In the genomic region with DNA sequence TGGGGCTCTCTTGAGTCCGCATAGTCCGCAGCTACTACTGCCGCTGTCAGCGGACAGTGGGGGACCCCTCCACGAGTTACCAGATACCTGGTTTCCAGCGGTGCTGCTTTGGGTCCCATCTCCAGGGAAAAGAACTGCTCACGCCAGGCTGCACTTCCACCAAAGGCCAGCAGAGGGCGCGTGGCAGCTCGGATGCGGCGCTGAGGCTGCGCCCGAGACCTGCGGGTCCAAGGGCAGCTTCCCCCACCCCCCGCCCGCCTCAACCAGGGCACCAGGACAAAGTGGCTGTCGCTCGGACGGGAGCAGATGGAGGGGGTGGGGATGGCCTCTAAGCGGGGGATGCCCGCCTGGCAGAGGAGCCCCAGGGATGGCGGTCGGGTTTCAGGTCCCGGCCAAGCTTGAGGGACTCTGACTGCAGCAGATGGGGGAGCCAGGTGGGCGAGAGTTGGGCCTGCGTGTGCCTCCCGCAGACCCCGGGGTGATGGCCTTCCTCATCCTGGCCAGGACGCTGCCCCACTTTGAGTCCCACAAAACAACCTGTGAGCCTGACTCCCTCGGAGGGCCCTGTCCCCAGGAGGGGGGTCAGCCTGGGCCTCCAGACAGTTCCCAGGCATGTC, we compare ENCODE assay signal across 9 cellular contexts. TPM values are rescaled to one million over a fixed set of nuclear protein-coding genes. Genes with fewer than 3 reads are reported as not detected.
DNase-seq lines count a peak whose midpoint lies in the region; ATAC-seq, FAIRE-seq and TF ChIP-seq lines count a peak whose summit lies in the region.
"Had no signal": no experiment of that assay in that cellular context is flagged by ENCODE, and none has a peak within 500 bp of the region (broad histone marks: within the 10 kb centered on the region; RNA-seq: fewer than 3 reads in every experiment).

No MANE protein-coding gene starts in this region.

- H3K27me3 ChIP-seq in PC-9 (ENCODE audit: insufficient read depth, low read depth) (no peaks in the 10 kb centered on the region), brain microvascular endothelial cell (replicated peaks) (no peaks in the 10 kb centered on the region), neural progenitor cell (no peaks in the 10 kb centered on the region)

- no peak overlapping the region for H3K27ac Mint-ChIP-seq in neural progenitor cell

- H3K4me3 ChIP-seq in PC-9 (no peak overlapping the region), brain microvascular endothelial cell (ENCODE audit: low read depth, low read length) (no peak overlapping the region), neural progenitor cell (no peak overlapping the region)

- no peaks in the 10 kb centered on the region for H4K20me1 ChIP-seq in PC-9 (ENCODE audit: insufficient read depth)
- H4K20me1 ChIP-seq in neural progenitor cell (ENCODE audit: low read depth) = no peaks in the 10 kb centered on the region

- H3K4me1 ChIP-seq in PC-9 (replicated peaks; ENCODE audit: insufficient read depth) (no peaks in the 10 kb centered on the region), neural progenitor cell (no peaks in the 10 kb centered on the region)

- in situ Hi-C loops in brain microvascular endothelial cell (cut with HindIII; ENCODE audit: low pct_ligation_motif_present, low sequenced_read_pairs) = no loop called here

- POLR2A ChIA-PET in PC-9 (lab: Charles Lee; ENCODE audit: unreplicated experiment) (no interaction called here), GM10248 (lab: Yijun Ruan, JAX) (no interaction called here)

- CTCF ChIA-PET in PC-9 (lab: Charles Lee) (no interaction called here), GM10248 (lab: Yijun Ruan, JAX) (no interaction called here)

- no TSS peak for BruUV-seq in PC-9 (replicated peaks; lab: Mats Ljungman, UMichigan)

- no peak overlapping the region for H3K4me3 Mint-ChIP-seq in neural progenitor cell

- H3F3A ChIP-seq in PC-9 (ENCODE audit: insufficient read depth, low read depth) (no peaks in the 10 kb centered on the region), neural progenitor cell (ENCODE audit: low read depth) (no peaks in the 10 kb centered on the region)

- peaks cover 42% of the 10 kb centered on the region for H3K9me3 Mint-ChIP-seq in neural progenitor cell

- H3K36me3 ChIP-seq in PC-9 (ENCODE audit: low read depth) (no peaks in the 10 kb centered on the region), brain microvascular endothelial cell (replicated peaks) (no peaks in the 10 kb centered on the region), neural progenitor cell (no peaks in the 10 kb centered on the region)

- no peak for ATAC-seq in HG03442 (IDR thresholded peaks at IDR 0.05; ENCODE audit: unreplicated experiment)

- peaks cover 2% of the 10 kb centered on the region for H3K27me3 Mint-ChIP-seq in neural progenitor cell (ENCODE audit: insufficient read depth, low read depth)

- no peak overlapping the region for H2AFZ ChIP-seq in PC-9
- no peak overlapping the region for H2AFZ ChIP-seq in neural progenitor cell (replicated peaks)

- H3K4me2 ChIP-seq in PC-9 = no peak overlapping the region
- H3K4me2 ChIP-seq in neural progenitor cell = no peak overlapping the region

- H3K9me3 ChIP-seq in PC-9 (ENCODE audit: insufficient read depth, low read depth) = no peaks in the 10 kb centered on the region
- H3K9me3 ChIP-seq in neural progenitor cell (ENCODE audit: low read depth) = peaks cover 26% of the 10 kb centered on the region

- no peak overlapping the region for H3K27ac ChIP-seq in PC-9
- H3K27ac ChIP-seq in brain microvascular endothelial cell = no peak overlapping the region
- H3K27ac ChIP-seq in neural progenitor cell = no peak overlapping the region

- H3K4me1 Mint-ChIP-seq in neural progenitor cell = no peaks in the 10 kb centered on the region

- H3K79me2 ChIP-seq in PC-9 (ENCODE audit: low read depth) (no peaks in the 10 kb centered on the region), neural progenitor cell (ENCODE audit: low read depth) (no peaks in the 10 kb centered on the region)

- no peaks in the 10 kb centered on the region for H3K9me2 ChIP-seq in PC-9 (ENCODE audit: insufficient read depth)

- FAIRE-seq in GM12891 (lab: Jason Lieb, UNC) = no peak

- DNase-seq in COLO668 (lab: John Stamatoyannopoulos, UW; ENCODE audit: unreplicated experiment) = peak; percentile 20
- peak in 1 of 2 experiments; percentile 7 for DNase-seq in PC-9
- no peak for DNase-seq in brain microvascular endothelial cell
- no peak for DNase-seq in neural progenitor cell (ENCODE audit: low spot score)
- no peak for DNase-seq in GM12891 (ENCODE audit: insufficient read length, low spot score)
- DNase-seq in DMS153 (lab: John Stamatoyannopoulos, UW) = no peak
- no peak for DNase-seq in GM10248 (ENCODE audit: extremely low spot score)

- no peaks in the 10 kb centered on the region for H3K36me3 Mint-ChIP-seq in neural progenitor cell

- intact Hi-C loops in PC-9 (cut with micrococcal nuclease; ENCODE audit: unreplicated experiment) = loop anchor here (5.0 kb wide), 1 partner anchor 434 kb away; no protein-coding TSS in a partner anchor

- TF ChIP-seq POLR2A in GM12891 (IDR thresholded peaks at IDR 0.05; ENCODE audit: low read depth, low read length) = no peak

- TF ChIP-seq CTCF in PC-9 (conservative IDR thresholded peaks at IDR 0.05) (peak; percentile 74), brain microvascular endothelial cell (IDR thresholded peaks at IDR 0.05; ENCODE audit: low read depth, low read length, missing control alignments) (peak; percentile 56), neural progenitor cell (IDR thresholded peaks at IDR 0.05) (peak; percentile 34), GM10248 (IDR thresholded peaks at IDR 0.05; ENCODE audit: control extremely low read depth, extremely low read depth, low read depth, missing control alignments) (no peak)

- H3K9ac ChIP-seq in neural progenitor cell = no peak overlapping the region

TF ChIP-seq in GM12891, 5 proteins besides CTCF, POLR2A, EP300 and RAD21:
- no peak for TF ChIP-seq POU2F2 (IDR thresholded peaks at IDR 0.05; ENCODE audit: low read depth, low read length)
- no peak for TF ChIP-seq TAF1 (IDR thresholded peaks at IDR 0.05; ENCODE audit: low read depth, low read length)
- no peak for TF ChIP-seq POLR2AphosphoS5 (IDR thresholded peaks at IDR 0.05; ENCODE audit: low read depth, low read length)
- TF ChIP-seq SPI1 (IDR thresholded peaks at IDR 0.05; ENCODE audit: low read depth, low read length) = no peak
- no peak for TF ChIP-seq PAX5 (IDR thresholded peaks at IDR 0.05; ENCODE audit: insufficient read depth, low read length, severe bottlenecking)

RNA-seq across cellular contexts. Expression of gene ZNF735, which starts 23.8 kb away (rescaled TPM):
- not detected in 2 replicates for total RNA-seq in PC-9 (2021)
- not detected in 2 replicates for total RNA-seq in neural progenitor cell (ENCODE audit: low replicate concordance)
- polyA plus RNA-seq in GM12891 (2012; ENCODE audit: low read depth, missing spikeins) = not detected
- total RNA-seq: renal cortical epithelial cell had no signal

RNA-seq across cellular contexts. Expression of gene ZNF679, which starts 45.0 kb away (rescaled TPM):
- not detected in 2 replicates for total RNA-seq in PC-9 (2021)
- total RNA-seq in neural progenitor cell (ENCODE audit: low replicate concordance) = not detected in 2 replicates
- polyA plus RNA-seq in GM12891 (2012; ENCODE audit: low read depth, missing spikeins) = not detected
- total RNA-seq: renal cortical epithelial cell had no signal
